19 cellular contexts compared by ENCODE assay signal in genomic region chr2:226001716-226002115, GRCh38.
DNase-seq lines count a peak whose midpoint lies in the region; ATAC-seq and TF ChIP-seq lines count a peak whose summit lies in the region.
"Had no signal": no experiment of that assay in that cellular context is flagged by ENCODE, and none has a peak within 500 bp of the region (broad histone marks: within the 10 kb centered on the region; RNA-seq: fewer than 3 reads in every experiment).

No MANE protein-coding gene starts in this region.

- peak overlapping the region; percentile 82 for H3K27ac ChIP-seq in mesodermal cell (ENCODE audit: low read depth, low read length, severe bottlenecking)
- H3K27ac ChIP-seq: epithelial cell of prostate, psoas muscle, WERI-Rb-1 had no signal

- WGBS in mesodermal cell (ENCODE audit: insufficient coverage in 2 of 2), 2 experiments = 100% methylated on average over 1 of the region's 1 CpG; no CpG with 5 or more reads in 1 of the 2 experiments

- ATAC-seq in HG02610 (IDR thresholded peaks at IDR 0.05; ENCODE audit: unreplicated experiment) (no peak), HG03045 (IDR thresholded peaks at IDR 0.05; ENCODE audit: unreplicated experiment) (no peak)
- ATAC-seq: HCT116, Panc1 had no signal

- DNase-seq in AG10803 (ENCODE audit: low read depth) (peak; percentile 17), HFF-Myc (ENCODE audit: extremely low read depth, low read depth) (peak; percentile 24), astrocyte of the spinal cord (ENCODE audit: low read depth, low spot score) (peak; percentile 24), kidney glomerular epithelial cell (lab: John Stamatoyannopoulos, UW) (no peak), cortex of kidney (lab: John Stamatoyannopoulos, UW) (no peak)
- DNase-seq: activated CD4-positive, alpha-beta T cell treated with anti-CD3 and anti-CD28 coated beads, Interleukin-2, amount 10 ng/mL, durations not matched to agents 24 days and 14 days; activated naive CD4-positive, alpha-beta T cell treated with Interleukin-2 at 50 U/mL for 16 hours; activated T-cell treated with anti-CD3 and anti-CD28 coated beads, Interleukin-2, amount 50 U/mL, for 72 hours; effector CD8-positive, alpha-beta T cell; Karpas-422; psoas muscle; SHP77 treated with DMSO at 0.1 percent for 48 hours; WERI-Rb-1 had no signal

- H3K4me3 ChIP-seq in AG10803 (ENCODE audit: low read length) = no peak overlapping the region
- H3K4me3 ChIP-seq in HFF-Myc (replicated peaks; ENCODE audit: low read depth, low read length) = no peak overlapping the region
- H3K4me3 ChIP-seq in astrocyte of the spinal cord (ENCODE audit: low read depth, low read length) = no peak overlapping the region
- no peak overlapping the region for H3K4me3 ChIP-seq in mesodermal cell (ENCODE audit: extremely low read depth, insufficient read depth, low read length, poor library complexity, severe bottlenecking)
- H3K4me3 ChIP-seq: psoas muscle had no signal

- H3K36me3 ChIP-seq in mesodermal cell (ENCODE audit: control insufficient read depth, insufficient read depth, low read length) = no peaks in the 10 kb centered on the region
- H3K36me3 ChIP-seq: WERI-Rb-1 had no signal

- peaks cover 4% of the 10 kb centered on the region for H3K4me1 ChIP-seq in mesodermal cell (ENCODE audit: control insufficient read depth, insufficient read depth, low read length, poor library complexity, severe bottlenecking)
- H3K4me1 ChIP-seq: psoas muscle had no signal

- in situ Hi-C loops in astrocyte of the spinal cord (cut with HindIII; ENCODE audit: low sequenced_read_pairs) = no loop called here

- TF ChIP-seq CTCF in AG10803 (conservative IDR thresholded peaks at IDR 0.05; ENCODE audit: low read length) = no peak
- TF ChIP-seq CTCF in HFF-Myc (IDR thresholded peaks at IDR 0.05; ENCODE audit: low read depth, low read length, missing control alignments) = no peak
- no peak for TF ChIP-seq CTCF in astrocyte of the spinal cord (IDR thresholded peaks at IDR 0.05; ENCODE audit: low read depth, low read length)

- H3K9me3 ChIP-seq in mesodermal cell (ENCODE audit: control insufficient read depth, low read length) = no peaks in the 10 kb centered on the region
- H3K9me3 ChIP-seq: psoas muscle had no signal

Comparison
In these comparisons a context has a peak if more than half of its experiments do, and no peak if none do; other contexts are left out.
1. DNase-seq: peak in AG10803 (single experiment), HFF-Myc (single experiment) and astrocyte of the spinal cord (single experiment); none in kidney glomerular epithelial cell (single experiment) and cortex of kidney (single experiment).